In the genomic region with DNA sequence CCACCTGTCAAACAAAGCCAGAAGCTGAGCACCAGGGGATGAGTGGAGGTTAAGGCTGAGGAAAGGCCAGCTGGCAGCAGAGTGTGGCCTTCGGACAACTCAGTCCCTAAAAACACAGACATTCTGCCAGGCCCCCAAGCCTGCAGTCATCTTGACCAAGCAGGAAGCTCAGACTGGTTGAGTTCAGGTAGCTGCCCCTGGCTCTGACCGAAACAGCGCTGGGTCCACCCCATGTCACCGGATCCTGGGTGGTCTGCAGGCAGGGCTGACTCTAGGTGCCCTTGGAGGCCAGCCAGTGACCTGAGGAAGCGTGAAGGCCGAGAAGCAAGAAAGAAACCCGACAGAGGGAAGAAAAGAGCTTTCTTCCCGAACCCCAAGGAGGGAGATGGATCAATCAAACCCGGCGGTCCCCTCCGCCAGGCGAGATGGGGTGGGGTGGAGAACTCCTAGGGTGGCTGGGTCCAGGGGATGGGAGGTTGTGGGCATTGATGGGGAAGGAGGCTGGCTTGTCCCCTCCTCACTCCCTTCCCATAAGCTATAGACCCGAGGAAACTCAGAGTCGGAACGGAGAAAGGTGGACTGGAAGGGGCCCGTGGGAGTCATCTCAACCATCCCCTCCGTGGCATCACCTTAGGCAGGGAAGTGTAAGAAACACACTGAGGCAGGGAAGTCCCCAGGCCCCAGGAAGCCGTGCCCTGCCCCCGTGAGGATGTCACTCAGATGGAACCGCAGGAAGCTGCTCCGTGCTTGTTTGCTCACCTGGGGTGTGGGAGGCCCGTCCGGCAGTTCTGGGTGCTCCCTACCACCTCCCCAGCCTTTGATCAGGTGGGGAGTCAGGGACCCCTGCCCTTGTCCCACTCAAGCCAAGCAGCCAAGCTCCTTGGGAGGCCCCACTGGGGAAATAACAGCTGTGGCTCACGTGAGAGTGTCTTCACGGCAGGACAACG, we compare ENCODE assay signal across 8 cellular contexts.
DNase-seq lines count a peak whose midpoint lies in the region; ATAC-seq lines count a peak whose summit lies in the region.

No MANE protein-coding gene starts in this region.

- H3K36me3 Mint-ChIP-seq in stimulated activated naive B cell treated with anti-CD40 and anti-IgM and Interleukin-4, amounts not matched to agents 10 μg/mL and 1 μg/mL and 100 μg/mL, for 72 hours = peaks cover 62 to 87% of the 10 kb centered on the region in 2 donors

- peaks cover 70 to 96% of the 10 kb centered on the region in 2 donors for H3K4me1 Mint-ChIP-seq in stimulated activated naive B cell treated with anti-CD40 and anti-IgM and Interleukin-4, amounts not matched to agents 10 μg/mL and 1 μg/mL and 100 μg/mL, for 72 hours

- H3K27ac Mint-ChIP-seq in stimulated activated naive B cell treated with anti-CD40 and anti-IgM and Interleukin-4, amounts not matched to agents 10 μg/mL and 1 μg/mL and 100 μg/mL, for 72 hours = peak overlapping the region; percentile 99

- peak; percentile 72 to 78 for ATAC-seq in stimulated activated naive B cell treated with anti-CD40 and anti-IgM and Interleukin-4, amounts not matched to agents 10 μg/mL and 1 μg/mL and 100 μg/mL, for 72 hours (replicated peaks)

- H3K9me3 Mint-ChIP-seq in stimulated activated naive B cell treated with anti-CD40 and anti-IgM and Interleukin-4, amounts not matched to agents 10 μg/mL and 1 μg/mL and 100 μg/mL, for 72 hours = no peaks in the 10 kb centered on the region

- DNase-seq in NCI-H146 (lab: John Stamatoyannopoulos, UW) (peak; percentile 30), NCI-H146 treated with DMSO at 0.1 percent for 48 hours (lab: John Stamatoyannopoulos, UW; ENCODE audit: unreplicated experiment) (no peak), T-helper 1 cell (peak; percentile 57 to 73 (median 65)), putamen (ENCODE audit: low spot score) (no peak), AG08396 (ENCODE audit: low spot score) (no peak), NCI-H2227 (lab: John Stamatoyannopoulos, UW; ENCODE audit: unreplicated experiment) (no peak)
- peak; percentile 82 for DNase-seq in central memory CD4-positive, alpha-beta T cell
- DNase-seq in stimulated activated naive B cell treated with anti-CD40 and anti-IgM and Interleukin-4, amounts not matched to agents 10 μg/mL and 1 μg/mL and 100 μg/mL, for 72 hours = peak; percentile 68

- no peaks in the 10 kb centered on the region for H3K27me3 Mint-ChIP-seq in stimulated activated naive B cell treated with anti-CD40 and anti-IgM and Interleukin-4, amounts not matched to agents 10 μg/mL and 1 μg/mL and 100 μg/mL, for 72 hours

- peak overlapping the region; percentile 82 for H3K4me3 Mint-ChIP-seq in stimulated activated naive B cell treated with anti-CD40 and anti-IgM and Interleukin-4, amounts not matched to agents 10 μg/mL and 1 μg/mL and 100 μg/mL, for 72 hours

Comparison
In these comparisons a context has a peak if more than half of its experiments do, and no peak if none do; other contexts are left out.
1. DNase-seq: peak in NCI-H146 (single experiment), T-helper 1 cell (5 of 5), central memory CD4-positive, alpha-beta T cell (single experiment) and stimulated activated naive B cell treated with anti-CD40 and anti-IgM and Interleukin-4, amounts not matched to agents 10 μg/mL and 1 μg/mL and 100 μg/mL, for 72 hours (single experiment); none in NCI-H146 treated with DMSO at 0.1 percent for 48 hours (single experiment), putamen (single experiment), AG08396 (single experiment) and NCI-H2227 (single experiment).